In the genomic region with DNA sequence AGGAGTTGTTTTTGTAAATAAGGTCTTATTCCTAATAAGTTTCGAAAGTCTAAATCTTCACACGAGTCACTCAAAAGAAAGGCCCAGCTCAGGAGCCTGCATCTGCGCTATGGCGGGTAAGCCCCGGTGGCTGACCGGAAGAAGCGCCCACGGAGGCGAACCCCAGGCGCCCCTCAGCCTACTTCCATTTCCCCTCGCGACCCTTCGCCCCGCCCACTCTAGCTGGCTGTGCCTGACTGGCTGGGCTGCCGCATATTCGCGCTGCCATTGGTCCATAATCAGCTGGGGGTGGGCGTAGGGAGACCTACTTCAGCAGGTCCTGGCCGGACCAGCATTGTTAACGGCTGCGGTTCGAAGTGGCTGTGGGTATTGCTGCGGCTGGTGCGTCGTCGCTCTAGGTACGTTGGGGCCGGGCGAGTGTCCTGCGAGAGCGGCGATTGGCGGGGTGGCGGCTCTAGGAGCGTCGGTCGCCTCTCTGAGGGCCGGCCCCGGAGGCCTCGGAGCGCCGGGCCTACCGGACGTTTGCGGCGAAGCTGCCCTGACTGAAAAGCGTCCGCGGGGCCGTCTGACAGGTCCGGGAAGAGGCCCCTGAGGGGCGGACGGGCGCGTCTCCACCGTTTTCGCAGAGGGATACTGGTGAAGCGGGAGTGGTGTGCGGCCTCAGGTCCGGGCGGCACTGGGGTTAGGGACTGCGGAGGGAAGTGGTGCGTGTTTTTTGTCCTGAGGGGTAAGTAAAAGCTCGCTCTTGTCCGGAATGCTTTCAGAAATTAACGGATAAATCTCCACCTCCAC, we compare ENCODE assay signal across 8 cellular contexts. TPM values are rescaled to one million over a fixed set of nuclear protein-coding genes. Genes with fewer than 3 reads are reported as not detected.
DNase-seq lines count a peak whose midpoint lies in the region; ATAC-seq and TF ChIP-seq lines count a peak whose summit lies in the region.

A gene with protein sequence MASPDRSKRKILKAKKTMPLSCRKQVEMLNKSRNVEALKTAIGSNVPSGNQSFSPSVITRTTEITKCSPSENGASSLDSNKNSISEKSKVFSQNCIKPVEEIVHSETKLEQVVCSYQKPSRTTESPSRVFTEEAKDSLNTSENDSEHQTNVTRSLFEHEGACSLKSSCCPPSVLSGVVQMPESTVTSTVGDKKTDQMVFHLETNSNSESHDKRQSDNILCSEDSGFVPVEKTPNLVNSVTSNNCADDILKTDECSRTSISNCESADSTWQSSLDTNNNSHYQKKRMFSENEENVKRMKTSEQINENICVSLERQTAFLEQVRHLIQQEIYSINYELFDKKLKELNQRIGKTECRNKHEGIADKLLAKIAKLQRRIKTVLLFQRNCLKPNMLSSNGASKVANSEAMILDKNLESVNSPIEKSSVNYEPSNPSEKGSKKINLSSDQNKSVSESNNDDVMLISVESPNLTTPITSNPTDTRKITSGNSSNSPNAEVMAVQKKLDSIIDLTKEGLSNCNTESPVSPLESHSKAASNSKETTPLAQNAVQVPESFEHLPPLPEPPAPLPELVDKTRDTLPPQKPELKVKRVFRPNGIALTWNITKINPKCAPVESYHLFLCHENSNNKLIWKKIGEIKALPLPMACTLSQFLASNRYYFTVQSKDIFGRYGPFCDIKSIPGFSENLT (plus strand): TSS at position 337 of the 792 bp plus-strand sequence. CDS start 44,560 bp downstream, outside the sequence.

- H3K4me1 Mint-ChIP-seq in activated T-helper 17 cell treated with anti-CD3 and anti-CD28 coated beads, Interleukin-2, amount 50 U/mL, for 72 hours, result peaks cover 23% of the 10 kb centered on the region
- H3K4me1 Mint-ChIP-seq in nephron, result peaks cover 9% of the 10 kb centered on the region

- ATAC-seq in GM18517 (IDR thresholded peaks at IDR 0.05; ENCODE audit: unreplicated experiment) (peak; percentile 81), HG02981 (IDR thresholded peaks at IDR 0.05; ENCODE audit: unreplicated experiment) (peak; percentile 95)
- ATAC-seq in activated T-helper 17 cell treated with anti-CD3 and anti-CD28 coated beads, Interleukin-2, amount 50 U/mL, for 72 hours (replicated peaks), result peak; percentile 99

- H3K4me3 Mint-ChIP-seq in activated T-helper 17 cell treated with anti-CD3 and anti-CD28 coated beads, Interleukin-2, amount 50 U/mL, for 72 hours, result peak within 1 kb of the TSS; percentile 96
- H3K4me3 Mint-ChIP-seq in nephron, result peak within 1 kb of the TSS; percentile 93 to 97 (median 95)

- peak within 1 kb of the TSS; percentile 97 for H3K27ac Mint-ChIP-seq in activated T-helper 17 cell treated with anti-CD3 and anti-CD28 coated beads, Interleukin-2, amount 50 U/mL, for 72 hours
- H3K27ac Mint-ChIP-seq in nephron, result peak within 1 kb of the TSS; percentile 89 to 96 (median 95)

- peak within 1 kb of the TSS; percentile 71 for H3K4me3 ChIP-seq in fibroblast of the aortic adventitia (ENCODE audit: low read depth, low read length)

- no peaks in the 10 kb centered on the region for H3K27me3 Mint-ChIP-seq in activated T-helper 17 cell treated with anti-CD3 and anti-CD28 coated beads, Interleukin-2, amount 50 U/mL, for 72 hours
- H3K27me3 Mint-ChIP-seq in nephron (ENCODE audit: low read depth), result no peaks in the 10 kb centered on the region

- TF ChIP-seq CTCF in fibroblast of the aortic adventitia (IDR thresholded peaks at IDR 0.05; ENCODE audit: insufficient read depth, low read length), result no peak
- TF ChIP-seq CTCF in nephron (IDR thresholded peaks at IDR 0.05; ENCODE audit: unreplicated experiment in 3 of 3), result no peak

- DNase-seq in OCI-M2 (lab: John Stamatoyannopoulos, UW; ENCODE audit: unreplicated experiment) (peak; percentile 70), fibroblast of the aortic adventitia (ENCODE audit: low read depth) (peak; percentile 71), NCI-H1105 treated with DMSO at 0.1 percent for 48 hours (lab: John Stamatoyannopoulos, UW) (no peak)
- peak; percentile 92 for DNase-seq in stimulated activated naive CD4-positive, alpha-beta T cell treated with Interleukin-2 at 50 U/mL for 16 hours (lab: John Stamatoyannopoulos, UW)

- H3K9me3 Mint-ChIP-seq in activated T-helper 17 cell treated with anti-CD3 and anti-CD28 coated beads, Interleukin-2, amount 50 U/mL, for 72 hours, result no peaks in the 10 kb centered on the region
- peaks cover 10% of the 10 kb centered on the region for H3K9me3 Mint-ChIP-seq in nephron

- peaks cover 41% of the 10 kb centered on the region for H3K36me3 Mint-ChIP-seq in activated T-helper 17 cell treated with anti-CD3 and anti-CD28 coated beads, Interleukin-2, amount 50 U/mL, for 72 hours (ENCODE audit: low read depth)
- peaks cover 38% of the 10 kb centered on the region for H3K36me3 Mint-ChIP-seq in nephron (ENCODE audit: low read depth)

RNA-seq across cellular contexts. Expression of the gene that starts here (rescaled TPM):
- total RNA-seq in activated T-helper 17 cell treated with anti-CD3 and anti-CD28 coated beads, Interleukin-2, amount 50 U/mL, for 72 hours, result 10 to 100 TPM; 23.7 to 25.8 TPM
- 1.1 and 1.9 TPM in 2 replicates for total RNA-seq in fibroblast of the aortic adventitia (ENCODE audit: low replicate concordance)
